ENCODE assay signal across 8 cellular contexts in genomic region chr12:124919646-124920352, GRCh38. TPM values are rescaled to one million over a fixed set of nuclear protein-coding genes. Genes with fewer than 3 reads are reported as not detected.
DNase-seq lines count a peak whose midpoint lies in the region; ATAC-seq and TF ChIP-seq lines count a peak whose summit lies in the region.

No MANE protein-coding gene starts in this region.

- H3K4me1 Mint-ChIP-seq in activated T-cell treated with anti-CD3 and anti-CD28 coated beads, Interleukin-2, amount 50 U/mL, for 72 hours (ENCODE audit: low read depth), result peaks cover 80% of the 10 kb centered on the region

- DNase-seq in heart left ventricle (no peak), Right ventricle myocardium inferior (ENCODE audit: missing footprints) (no peak), iPS DF 6.9 (ENCODE audit: low read depth, low spot score) (no peak), MG63 (no peak), ureter (ENCODE audit: low spot score) (no peak)
- DNase-seq in activated T-cell treated with anti-CD3 and anti-CD28 coated beads, Interleukin-2, amount 50 U/mL, for 72 hours, result peak; percentile 60 to 61
- peak; percentile 63 for DNase-seq in stimulated activated CD8-positive, alpha-beta memory T cell treated with anti-CD3 and anti-CD28 coated beads, Interleukin-4, amount 100 ng/mL, for 48 hours

- peaks cover 0 to 2% of the 10 kb centered on the region in 2 donors for H3K36me3 Mint-ChIP-seq in activated T-cell treated with anti-CD3 and anti-CD28 coated beads, Interleukin-2, amount 50 U/mL, for 72 hours (ENCODE audit: insufficient read depth in 2 of 2)

- H3K4me1 ChIP-seq in heart left ventricle, result peaks cover 0 to 69% (median 45%) of the 10 kb centered on the region in 12 donors
- H3K4me1 ChIP-seq in iPS DF 6.9 (ENCODE audit: control insufficient read depth, insufficient read depth, low read length), result peaks cover 1% of the 10 kb centered on the region; the same call in 1 of the 2 replicates

- WGBS in heart left ventricle, 4 donors, result 68 to 79% (median 73%) methylated on average over 15 of the region's 15 CpGs
- WGBS in iPS DF 6.9 (ENCODE audit: insufficient coverage, insufficient read length), result no CpG with 5 or more reads among the region's 15 CpGs

- no peaks in the 10 kb centered on the region for H3K9me3 ChIP-seq in heart left ventricle
- H3K9me3 ChIP-seq in iPS DF 6.9 (ENCODE audit: control insufficient read depth, insufficient read depth, low read length), result no peaks in the 10 kb centered on the region
- H3K9me3 ChIP-seq in MG63, result no peaks in the 10 kb centered on the region

- H3K27me3 Mint-ChIP-seq in activated T-cell treated with anti-CD3 and anti-CD28 coated beads, Interleukin-2, amount 50 U/mL, for 72 hours (ENCODE audit: low read depth), result no peaks in the 10 kb centered on the region

- peak overlapping the region; percentile 100 for H3K27ac Mint-ChIP-seq in activated T-cell treated with anti-CD3 and anti-CD28 coated beads, Interleukin-2, amount 50 U/mL, for 72 hours

- no peak for ATAC-seq in heart left ventricle
- no peak for ATAC-seq in Right ventricle myocardium inferior
- peak in 1 of 2 donors; percentile 8 for ATAC-seq in activated T-cell treated with anti-CD3 and anti-CD28 coated beads, Interleukin-2, amount 50 U/mL, for 72 hours (replicated peaks in 1 of 2)
- no peak for ATAC-seq in GM21619 (IDR thresholded peaks at IDR 0.05; ENCODE audit: unreplicated experiment)

- no peaks in the 10 kb centered on the region for H3K36me3 ChIP-seq in heart left ventricle
- H3K36me3 ChIP-seq in iPS DF 6.9 (ENCODE audit: control insufficient read depth, insufficient read depth, low read length), result no peaks in the 10 kb centered on the region
- H3K36me3 ChIP-seq in MG63, result no peaks in the 10 kb centered on the region

- peak overlapping the region in 1 of 12 donors; percentile 31 for H3K4me3 ChIP-seq in heart left ventricle
- H3K4me3 ChIP-seq in iPS DF 6.9 (ENCODE audit: low read length), result peak overlapping the region; percentile 10; the same call in 1 of the 2 replicates
- no peak overlapping the region for H3K4me3 ChIP-seq in MG63

- TF ChIP-seq POLR2A in heart left ventricle (IDR thresholded peaks at IDR 0.05), result no peak

- peak overlapping the region; percentile 92 to 94 for H3K4me3 Mint-ChIP-seq in activated T-cell treated with anti-CD3 and anti-CD28 coated beads, Interleukin-2, amount 50 U/mL, for 72 hours

- H3K27ac ChIP-seq in heart left ventricle, result peak overlapping the region; percentile 27 to 100 (median 100)
- H3K27ac ChIP-seq in iPS DF 6.9 (ENCODE audit: low read length), result no peak overlapping the region

- no peaks in the 10 kb centered on the region for H3K9me3 Mint-ChIP-seq in activated T-cell treated with anti-CD3 and anti-CD28 coated beads, Interleukin-2, amount 50 U/mL, for 72 hours

- intact Hi-C loops in heart left ventricle (cut with DNase I), result loop anchor here in 1 of 10 donors (10.0 kb wide), 1 partner anchor 405 kb away; no protein-coding TSS in a partner anchor
- intact Hi-C loops in Right ventricle myocardium inferior (cut with DNase I), result loop anchor here (5.0 kb wide), 1 partner anchor 253 kb away; no protein-coding TSS in a partner anchor

- H3K27me3 ChIP-seq in heart left ventricle, result no peaks in the 10 kb centered on the region
- H3K27me3 ChIP-seq in iPS DF 6.9 (ENCODE audit: control insufficient read depth, insufficient read depth, low read length), result no peaks in the 10 kb centered on the region
- H3K27me3 ChIP-seq in MG63, result no peaks in the 10 kb centered on the region

- TF ChIP-seq CTCF in heart left ventricle (IDR thresholded peaks at IDR 0.05), result no peak

RNA-seq across cellular contexts. Expression of gene UBC, which starts 5.3 kb away (rescaled TPM):
- total RNA-seq in heart left ventricle (1,000 to 10,000 TPM in 8 of 9 donors, 100 to 1,000 TPM in 1; 811 to 2,185 (median 1,239) TPM), Right ventricle myocardium inferior (1,199 TPM), ureter (1,015 TPM)
- 1,000 to 10,000 TPM; 1,238 to 1,403 TPM for polyA plus RNA-seq in heart left ventricle
- total RNA-seq in activated T-cell treated with anti-CD3 and anti-CD28 coated beads, Interleukin-2, amount 50 U/mL, for 72 hours, result 1,000 to 10,000 TPM; 1,002 to 1,182 TPM
- total RNA-seq in MG63 (2014; rRNA removed; shearing (Covaris generic); ENCODE audit: low replicate concordance), result 1,042 and 1,166 TPM in 2 replicates

RNA-seq across cellular contexts. Expression of gene SCARB1, which starts 56.1 kb away (rescaled TPM):
- 10 to 100 TPM in 8 of 9 donors, 1 to 10 TPM in 1; 6.9 to 21.7 (median 15.2) TPM for total RNA-seq in heart left ventricle
- 1 to 10 TPM; 8.3 to 8.8 TPM for polyA plus RNA-seq in heart left ventricle
- total RNA-seq in Right ventricle myocardium inferior, result 14.1 TPM
- 10 to 100 TPM; 13.4 to 14.5 TPM for total RNA-seq in activated T-cell treated with anti-CD3 and anti-CD28 coated beads, Interleukin-2, amount 50 U/mL, for 72 hours
- total RNA-seq in MG63 (2014; rRNA removed; shearing (Covaris generic); ENCODE audit: low replicate concordance), result 35.4 and 66.8 TPM in 2 replicates
- total RNA-seq in ureter, result 20.8 TPM

Comparison
In these comparisons a context has a peak if more than half of its experiments do, and no peak if none do; other contexts are left out.
1. DNase-seq: peak in activated T-cell treated with anti-CD3 and anti-CD28 coated beads, Interleukin-2, amount 50 U/mL, for 72 hours (2 of 2) and stimulated activated CD8-positive, alpha-beta memory T cell treated with anti-CD3 and anti-CD28 coated beads, Interleukin-4, amount 100 ng/mL, for 48 hours (single experiment); none in heart left ventricle (0 of 5), Right ventricle myocardium inferior (single experiment), iPS DF 6.9 (single experiment), MG63 (single experiment) and ureter (single experiment).